19 cellular contexts compared by ENCODE assay signal in the genomic region with DNA sequence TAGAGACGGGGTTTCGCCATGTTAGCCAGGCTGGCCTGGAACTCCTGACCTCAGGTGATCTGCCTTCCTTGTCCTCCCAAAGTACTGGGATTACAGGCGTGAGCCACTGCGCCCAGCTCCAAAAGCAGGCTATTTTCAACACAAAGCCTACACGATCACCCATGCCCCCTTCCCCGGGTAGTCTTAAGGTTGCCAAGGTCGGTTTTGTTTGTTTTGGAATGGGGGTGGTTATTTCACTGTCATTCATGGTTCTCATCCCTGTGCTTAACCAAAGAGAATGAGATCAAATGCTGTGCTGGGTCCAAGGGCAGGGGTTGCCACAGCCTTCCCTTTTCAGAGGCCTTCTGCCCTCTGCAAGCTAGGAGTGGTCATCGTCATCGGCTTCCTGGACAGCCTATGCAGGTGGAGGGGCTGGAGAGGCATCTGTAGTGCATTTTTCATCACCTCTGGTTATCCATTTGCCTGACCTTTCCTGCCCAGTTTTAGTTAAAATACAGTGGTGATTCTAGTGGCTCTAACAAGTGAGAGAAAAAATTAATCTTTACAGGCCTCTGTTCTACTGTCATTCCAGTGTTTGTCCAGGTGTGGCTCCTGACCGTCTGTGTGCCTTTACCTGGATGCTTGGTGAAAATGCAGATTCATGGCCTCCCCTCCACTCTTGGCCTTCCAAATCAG.
"Had no signal": no experiment of that assay in that cellular context is flagged by ENCODE, and none has a peak within 500 bp of the region (broad histone marks: within the 10 kb centered on the region; RNA-seq: fewer than 3 reads in every experiment).

No MANE protein-coding gene starts in this region.

- H3K27ac ChIP-seq: breast epithelium, colonic mucosa, heart right ventricle, stomach, suprapubic skin, tibial nerve, vagina had no signal

- H3K27me3 Mint-ChIP-seq: activated CD4-positive, alpha-beta T cell treated with anti-CD3 and anti-CD28 coated beads, Interleukin-2, amount 10 ng/mL, durations not matched to agents 7 days and 5 days; activated CD8-positive, alpha-beta T cell treated with anti-CD3 and anti-CD28 coated beads for 36 hours; activated naive CD8-positive, alpha-beta T cell treated with anti-CD3 and anti-CD28 coated beads for 36 hours; central memory CD8-positive, alpha-beta T cell; natural killer cell treated with Interleukin-12 subunit alpha and Interleukin-12 subunit beta and Interleukin-15 and Interleukin-18, amount 100 ng/mL, for 72 hours had no signal

- H3K27ac Mint-ChIP-seq: activated CD4-positive, alpha-beta T cell treated with anti-CD3 and anti-CD28 coated beads, Interleukin-2, amount 10 ng/mL, durations not matched to agents 7 days and 5 days; activated CD8-positive, alpha-beta T cell treated with anti-CD3 and anti-CD28 coated beads for 36 hours; activated naive CD8-positive, alpha-beta T cell treated with anti-CD3 and anti-CD28 coated beads for 36 hours; mesothelial cell of epicardium; natural killer cell treated with Interleukin-12 subunit alpha and Interleukin-12 subunit beta and Interleukin-15 and Interleukin-18, amount 100 ng/mL, for 72 hours; stimulated activated effector memory CD8-positive, alpha-beta T cell treated with anti-CD3 and anti-CD28 coated beads, Interleukin-12 subunit alpha, Interleukin-12 subunit beta, amount 100 ng/mL, for 72 hours had no signal

- H3K4me3 ChIP-seq: breast epithelium, colonic mucosa, heart right ventricle, stomach, suprapubic skin, tibial nerve, vagina had no signal

- H3K4me1 ChIP-seq: breast epithelium had no signal

- H3K9me3 ChIP-seq: breast epithelium, colonic mucosa, stomach, suprapubic skin, tibial nerve, vagina had no signal

- H3K36me3 Mint-ChIP-seq: natural killer cell treated with Interleukin-12 subunit alpha and Interleukin-12 subunit beta and Interleukin-15 and Interleukin-18, amount 100 ng/mL, for 72 hours had no signal

- ATAC-seq: activated CD4-positive, CD25-positive, alpha-beta regulatory T cell treated with anti-CD3 and anti-CD28 coated beads, Interleukin-2, amount 50 U/mL, for 24 hours; activated CD8-positive, alpha-beta T cell treated with anti-CD3 and anti-CD28 coated beads for 36 hours; heart right ventricle; natural killer cell treated with Interleukin-12 subunit alpha and Interleukin-12 subunit beta and Interleukin-15 and Interleukin-18, amount 100 ng/mL, for 72 hours; sciatic nerve; stimulated activated effector memory CD8-positive, alpha-beta T cell treated with anti-CD3 and anti-CD28 coated beads, Interleukin-12 subunit alpha, Interleukin-12 subunit beta, amount 100 ng/mL, for 72 hours had no signal

- H3K4me1 Mint-ChIP-seq: central memory CD8-positive, alpha-beta T cell; stimulated activated effector memory CD8-positive, alpha-beta T cell treated with anti-CD3 and anti-CD28 coated beads, Interleukin-12 subunit alpha, Interleukin-12 subunit beta, amount 100 ng/mL, for 72 hours had no signal

- H3K4me3 Mint-ChIP-seq: activated CD4-positive, alpha-beta T cell treated with anti-CD3 and anti-CD28 coated beads, Interleukin-2, amount 10 ng/mL, durations not matched to agents 7 days and 5 days; activated CD8-positive, alpha-beta T cell treated with anti-CD3 and anti-CD28 coated beads for 36 hours; activated naive CD8-positive, alpha-beta T cell treated with anti-CD3 and anti-CD28 coated beads for 36 hours; central memory CD8-positive, alpha-beta T cell; mesothelial cell of epicardium; natural killer cell treated with Interleukin-12 subunit alpha and Interleukin-12 subunit beta and Interleukin-15 and Interleukin-18, amount 100 ng/mL, for 72 hours; stimulated activated effector memory CD8-positive, alpha-beta T cell treated with anti-CD3 and anti-CD28 coated beads, Interleukin-12 subunit alpha, Interleukin-12 subunit beta, amount 100 ng/mL, for 72 hours had no signal

- H3K36me3 ChIP-seq: breast epithelium, colonic mucosa had no signal

- H3K27me3 ChIP-seq: breast epithelium, colonic mucosa, heart right ventricle, stomach, suprapubic skin, tibial nerve, vagina had no signal

- DNase-seq: activated CD4-positive, alpha-beta T cell treated with anti-CD3 and anti-CD28 coated beads, Interleukin-2, amount 10 ng/mL, durations not matched to agents 7 days and 5 days; activated CD8-positive, alpha-beta T cell treated with anti-CD3 and anti-CD28 coated beads for 36 hours; activated naive CD4-positive, alpha-beta T cell treated with Interleukin-2 at 50 U/mL for 16 hours; activated naive CD8-positive, alpha-beta T cell treated with anti-CD3 and anti-CD28 coated beads for 36 hours; activated T-cell treated with anti-CD3 and anti-CD28 coated beads, Interleukin-2, amount 50 U/mL, for 48 hours; colonic mucosa; heart right ventricle; small intestine; stomach had no signal
